Comparison of ENCODE assay signal across 9 cellular contexts in genomic region chr10:29658984-29659769, GRCh38. TPM values are rescaled to one million over a fixed set of nuclear protein-coding genes. Genes with fewer than 3 reads are reported as not detected.
A peak's percentile ranks its signal among the peaks of the same experiment; 100 is the strongest.
DNase-seq lines count a peak whose midpoint lies in the region; ATAC-seq, FAIRE-seq and TF ChIP-seq lines count a peak whose summit lies in the region.
"Had no signal": no experiment of that assay in that cellular context is flagged by ENCODE, and none has a peak within 500 bp of the region (broad histone marks: within the 10 kb centered on the region; RNA-seq: fewer than 3 reads in every experiment).

No MANE protein-coding gene starts in this region.

- H4K20me1 ChIP-seq in keratinocyte (ENCODE audit: control insufficient read depth, extremely low read depth, insufficient read depth, low read length) (no peaks in the 10 kb centered on the region), Karpas-422 (ENCODE audit: insufficient read depth, low read depth, low read length) (no peaks in the 10 kb centered on the region)

- H3K9me3 ChIP-seq in keratinocyte (ENCODE audit: control insufficient read depth, low read depth, low read length) = no peaks in the 10 kb centered on the region
- no peaks in the 10 kb centered on the region for H3K9me3 ChIP-seq in Karpas-422 (ENCODE audit: low read length)

- H3K27me3 ChIP-seq in keratinocyte (ENCODE audit: control insufficient read depth, extremely low read depth, insufficient read depth, low read length) (no peaks in the 10 kb centered on the region), Karpas-422 (ENCODE audit: low read length) (no peaks in the 10 kb centered on the region)

- DNase-seq in AG08395 (ENCODE audit: low spot score) (peak; percentile 97), SK-MEL-5 (ENCODE audit: low read depth, low spot score) (peak; percentile 88), amniotic epithelial cell (ENCODE audit: low read depth) (peak; percentile 100), keratinocyte (ENCODE audit: low read depth, low spot score) (peak; percentile 99), Karpas-422 (no peak)
- DNase-seq in stimulated activated CD4-positive, alpha-beta T cell treated with anti-CD3 and anti-CD28 coated beads, Interleukin-2, amount 100 ng/mL, for 48 hours = peak; percentile 27 to 49

- peak; percentile 100 for FAIRE-seq in keratinocyte (lab: Jason Lieb, UNC)
- FAIRE-seq: H1 had no signal

- H3K9ac ChIP-seq in keratinocyte (ENCODE audit: control insufficient read depth, extremely low read depth, insufficient read depth, low read length) = peak overlapping the region; percentile 50
- no peak overlapping the region for H3K9ac ChIP-seq in Karpas-422 (ENCODE audit: low read length)

- H3K4me2 ChIP-seq in keratinocyte (ENCODE audit: control insufficient read depth, extremely low read depth, insufficient read depth, low read depth, low read length) = peak overlapping the region; percentile 63
- no peak overlapping the region for H3K4me2 ChIP-seq in Karpas-422 (ENCODE audit: low read depth, low read length, poor library complexity, severe bottlenecking)

- H3K27ac ChIP-seq in keratinocyte (ENCODE audit: control insufficient read depth, insufficient read depth, low read length) (peak overlapping the region; percentile 74), Karpas-422 (ENCODE audit: low read length) (no peak overlapping the region)

- H3K79me2 ChIP-seq in keratinocyte (ENCODE audit: control insufficient read depth, insufficient read depth, low read length) = peaks cover 8% of the 10 kb centered on the region
- H3K79me2 ChIP-seq in Karpas-422 (ENCODE audit: low read length) = no peaks in the 10 kb centered on the region

- H2AFZ ChIP-seq in keratinocyte (ENCODE audit: control insufficient read depth, low read length) (no peak overlapping the region), Karpas-422 (ENCODE audit: low read length) (no peak overlapping the region)

- no peak overlapping the region for H3K4me3 ChIP-seq in keratinocyte (ENCODE audit: control insufficient read depth in 2 of 3, extremely low read depth in 1 of 3, insufficient read depth in 2 of 3, low read depth in 1 of 3, low read length in 3 of 3)
- H3K4me3 ChIP-seq in Karpas-422 (ENCODE audit: low read length) = no peak overlapping the region

- dilution Hi-C loops in keratinocyte (cut with MboI; ENCODE audit: extremely low pct_ligation_motif_present, low sequenced_read_pairs) = no loop called here

- H3K9me1 ChIP-seq in keratinocyte (ENCODE audit: control insufficient read depth, extremely low read depth, insufficient read depth, low read length) = no peaks in the 10 kb centered on the region

- in situ Hi-C loops in SK-MEL-5 (cut with HindIII; ENCODE audit: low pct_unique_long_range_greater_than_20kb, low sequenced_read_pairs) = no loop called here

- H3K9me2 ChIP-seq in Karpas-422 (replicated peaks; ENCODE audit: insufficient read depth, low read length) = no peaks in the 10 kb centered on the region

- H3K4me1 ChIP-seq in keratinocyte (ENCODE audit: control insufficient read depth, extremely low read depth, insufficient read depth, low read length) = peaks cover 33% of the 10 kb centered on the region
- no peaks in the 10 kb centered on the region for H3K4me1 ChIP-seq in Karpas-422 (ENCODE audit: low read length)

- H3K36me3 ChIP-seq in keratinocyte (ENCODE audit: control insufficient read depth in 2 of 2, extremely low read depth in 1 of 2, insufficient read depth in 2 of 2, low read length in 2 of 2) (peaks cover 8 to 13% of the 10 kb centered on the region in 2 experiments), Karpas-422 (ENCODE audit: insufficient read depth, low read length) (no peaks in the 10 kb centered on the region)

- TF ChIP-seq CTCF in keratinocyte (optimal IDR thresholded peaks at IDR 0.05 in 1 of 3, IDR thresholded peaks at IDR 0.05 in 1 of 3, conservative IDR thresholded peaks at IDR 0.05 in 1 of 3; ENCODE audit: extremely low read depth in 1 of 3, insufficient read depth in 2 of 3, low read length in 3 of 3) = peak in 2 of 3 experiments; percentile 45 to 70

- ATAC-seq in GM19025 (IDR thresholded peaks at IDR 0.05; ENCODE audit: low read depth, unreplicated experiment) (peak; percentile 98), HG03175 (IDR thresholded peaks at IDR 0.05; ENCODE audit: unreplicated experiment) (peak; percentile 98)

RNA-seq across cellular contexts. Expression of gene SVIL, which starts 24.4 kb away (rescaled TPM):
- 12.0 and 14.5 TPM in 2 replicates for total RNA-seq in SK-MEL-5 (2014; rRNA removed; shearing (Covaris generic))
- polyA plus RNA-seq in SK-MEL-5 (2015; cell fraction: cytosol; rRNA removed) = 19.3 and 25.4 TPM in 2 replicates
- polyA plus RNA-seq in SK-MEL-5 (2015; cell fraction: nucleus; rRNA removed) = 15.9 and 25.2 TPM in 2 replicates
- polyA plus RNA-seq in keratinocyte = 12.0 to 24.0 TPM (median 16.2 TPM) in 3 replicates
- polyA plus RNA-seq in keratinocyte (2011; ENCODE audit: low read depth) = 54.2 TPM
- polyA plus RNA-seq in keratinocyte (2011; cell fraction: cytosol; rRNA removed) = 14.1 and 14.5 TPM in 2 replicates
- polyA plus RNA-seq in keratinocyte (2011; cell fraction: nucleus; rRNA removed) = 54.5 and 61.4 TPM in 2 replicates
- 21.1 and 27.6 TPM in 2 replicates for polyA plus RNA-seq in keratinocyte (2012; ENCODE audit: low replicate concordance)
- polyA minus RNA-seq in keratinocyte = 23.1 to 93.4 TPM (median 35.1 TPM) in 3 replicates
- polyA minus RNA-seq in keratinocyte (2011; cell fraction: cytosol; rRNA and poly(A)+ RNA removed) = 29.7 TPM
- 54.7 and 104 TPM in 2 replicates for polyA minus RNA-seq in keratinocyte (2011; cell fraction: nucleus; rRNA and poly(A)+ RNA removed)
- not detected in 2 replicates for total RNA-seq in Karpas-422 (2014; rRNA removed; shearing (Covaris generic); ENCODE audit: low replicate concordance)

Comparison
In these comparisons a context has a peak if more than half of its experiments do, and no peak if none do; other contexts are left out.
1. RNA of gene SVIL, which starts 24.4 kb away (total RNA-seq): 12.0 to 14.5 TPM in SK-MEL-5; not detected in Karpas-422; every median in the first group is over 10 times any median in the second.